28 cellular contexts compared by ENCODE assay signal in genomic region chr13:75723927-75724326, GRCh38.
DNase-seq lines count a peak whose midpoint lies in the region; ATAC-seq and TF ChIP-seq lines count a peak whose summit lies in the region.
"Had no signal": no experiment of that assay in that cellular context is flagged by ENCODE, and none has a peak within 500 bp of the region (broad histone marks: within the 10 kb centered on the region; RNA-seq: fewer than 3 reads in every experiment).

No MANE protein-coding gene starts in this region.

- H3K27ac ChIP-seq in duodenal mucosa (ENCODE audit: low read depth, low read length) (peak overlapping the region; percentile 66), upper lobe of right lung (peak overlapping the region; percentile 75)
- H3K27ac ChIP-seq: cardiac muscle cell, parathyroid adenoma, WERI-Rb-1 had no signal

- peaks cover 76% of the 10 kb centered on the region for H3K36me3 Mint-ChIP-seq in HFFc6 (ENCODE audit: low read depth)

- H3K27me3 ChIP-seq in duodenal mucosa (ENCODE audit: control insufficient read depth in 1 of 2, insufficient read depth in 2 of 2, low read length in 2 of 2) (no peaks in the 10 kb centered on the region), mucosa of stomach (ENCODE audit: control insufficient read depth, insufficient read depth, low read length) (no peaks in the 10 kb centered on the region), upper lobe of right lung (no peaks in the 10 kb centered on the region)
- H3K27me3 ChIP-seq: cardiac muscle cell had no signal

- intact Hi-C loops in upper lobe of right lung (cut with DNase I) = no loop called here

- no peaks in the 10 kb centered on the region for H3K9me3 Mint-ChIP-seq in HFFc6
- H3K9me3 Mint-ChIP-seq: dendritic cell treated with granulocyte-macrophage colony-stimulating factor and Interleukin-4, amounts not matched to agents 40 ng/mL and 50 ng/mL, for 4 days had no signal

- H3K9me3 ChIP-seq in duodenal mucosa (ENCODE audit: control insufficient read depth in 1 of 2, low read length in 2 of 2) = no peaks in the 10 kb centered on the region
- H3K9me3 ChIP-seq in mucosa of stomach (ENCODE audit: control insufficient read depth, low read length) = no peaks in the 10 kb centered on the region
- H3K9me3 ChIP-seq in upper lobe of right lung = no peaks in the 10 kb centered on the region
- H3K9me3 ChIP-seq: thoracic aorta had no signal

- H3K4me3 Mint-ChIP-seq in HFFc6 = peak overlapping the region; percentile 43
- H3K4me3 Mint-ChIP-seq: activated naive CD8-positive, alpha-beta T cell; CD4-positive, alpha-beta memory T cell; dendritic cell treated with granulocyte-macrophage colony-stimulating factor and Interleukin-4, amounts not matched to agents 40 ng/mL and 50 ng/mL, for 4 days had no signal

- H3K27me3 Mint-ChIP-seq in HFFc6 (ENCODE audit: insufficient read depth) = peaks cover 32% of the 10 kb centered on the region
- H3K27me3 Mint-ChIP-seq: activated naive CD8-positive, alpha-beta T cell; CD4-positive, alpha-beta memory T cell; dendritic cell treated with granulocyte-macrophage colony-stimulating factor and Interleukin-4, amounts not matched to agents 40 ng/mL and 50 ng/mL, for 4 days had no signal

- H3K4me1 ChIP-seq in duodenal mucosa (ENCODE audit: control insufficient read depth in 1 of 2, insufficient read depth in 2 of 2, low read length in 2 of 2) (peaks cover 5 to 29% of the 10 kb centered on the region in 2 donors), mucosa of stomach (ENCODE audit: control insufficient read depth, insufficient read depth, low read length) (peaks cover 27% of the 10 kb centered on the region), upper lobe of right lung (peaks cover 10% of the 10 kb centered on the region)
- H3K4me1 ChIP-seq: parathyroid adenoma had no signal

- peak overlapping the region; percentile 73 for H3K27ac Mint-ChIP-seq in HFFc6
- H3K27ac Mint-ChIP-seq: activated naive CD8-positive, alpha-beta T cell; CD4-positive, alpha-beta memory T cell; dendritic cell treated with granulocyte-macrophage colony-stimulating factor and Interleukin-4, amounts not matched to agents 40 ng/mL and 50 ng/mL, for 4 days had no signal

- TF ChIP-seq CTCF in HFFc6 (IDR thresholded peaks at IDR 0.05) (no peak), upper lobe of right lung (IDR thresholded peaks at IDR 0.05) (no peak)

- peak overlapping the region in 1 of 2 donors; percentile 15 for H3K4me3 ChIP-seq in duodenal mucosa (ENCODE audit: low read depth in 1 of 2, low read length in 2 of 2)
- no peak overlapping the region for H3K4me3 ChIP-seq in mucosa of stomach (ENCODE audit: low read length)
- no peak overlapping the region for H3K4me3 ChIP-seq in upper lobe of right lung
- H3K4me3 ChIP-seq: cardiac muscle cell, thoracic aorta had no signal

- H3K9ac ChIP-seq in duodenal mucosa (ENCODE audit: low read depth in 1 of 2, low read length in 2 of 2) (no peak overlapping the region), mucosa of stomach (ENCODE audit: low read length) (peak overlapping the region; percentile 48)
- H3K9ac ChIP-seq: parathyroid adenoma had no signal

- no peaks in the 10 kb centered on the region for H3K36me3 ChIP-seq in duodenal mucosa (ENCODE audit: control insufficient read depth in 1 of 2, insufficient read depth in 2 of 2, low read length in 2 of 2)
- H3K36me3 ChIP-seq in mucosa of stomach (ENCODE audit: control insufficient read depth, insufficient read depth, low read length) = no peaks in the 10 kb centered on the region
- H3K36me3 ChIP-seq in upper lobe of right lung = no peaks in the 10 kb centered on the region
- H3K36me3 ChIP-seq: cardiac muscle cell, thoracic aorta, WERI-Rb-1 had no signal

- peak; percentile 10 for ATAC-seq in upper lobe of right lung
- ATAC-seq: left cardiac atrium, right cardiac atrium, Right ventricle myocardium inferior had no signal

- peaks cover 75% of the 10 kb centered on the region for H3K4me1 Mint-ChIP-seq in HFFc6 (ENCODE audit: low read depth)

- DNase-seq in HFFc6 = no peak
- DNase-seq in upper lobe of right lung = no peak
- DNase-seq in DMS53 (lab: John Stamatoyannopoulos, UW) = no peak
- DNase-seq in HPDE6-E6E7 (ENCODE audit: extremely low spot score) = no peak
- no peak for DNase-seq in stimulated activated CD4-positive, alpha-beta T cell treated with anti-CD3 and anti-CD28 coated beads, Interleukin-1b, Interleukin-23, amount 100 ng/mL, for 48 hours
- DNase-seq: activated CD4-positive, alpha-beta T cell treated with anti-CD3 and anti-CD28 coated beads, Interleukin-2, amount 50 U/mL, for 4 hours; aorta; CD4-positive, alpha-beta memory T cell; GDM1; left cardiac atrium; midbrain; NCI-H1092; NCI-H187 treated with DMSO at 0.1 percent for 48 hours; NCI-H526 treated with DMSO at 0.1 percent for 48 hours; right cardiac atrium; stimulated activated CD4-positive, alpha-beta T cell treated with anti-CD3 and anti-CD28 coated beads, Interleukin-12 subunit alpha, Interleukin-12 subunit beta, amount 100 ng/mL, for 4 hours; stimulated activated CD4-positive, alpha-beta T cell treated with anti-CD3 and anti-CD28 coated beads, Interleukin-4, amount 100 ng/mL, for 4 hours; stimulated activated naive CD4-positive, alpha-beta T cell treated with Interleukin-2 at 50 U/mL for 16 hours; T-helper 9 cell; WERI-Rb-1 had no signal
